14 cellular contexts compared by ENCODE assay signal in genomic region chr4:37008199-37008598, GRCh38.
A peak's percentile ranks its signal among the peaks of the same experiment; 100 is the strongest.
DNase-seq lines count a peak whose midpoint lies in the region; ATAC-seq, FAIRE-seq and TF ChIP-seq lines count a peak whose summit lies in the region.
"Had no signal": no experiment of that assay in that cellular context is flagged by ENCODE, and none has a peak within 500 bp of the region (broad histone marks: within the 10 kb centered on the region; RNA-seq: fewer than 3 reads in every experiment).

No MANE protein-coding gene starts in this region.

- intact Hi-C loops in HepG2 (cut with micrococcal nuclease; ENCODE audit: unreplicated experiment) (no loop called here), dorsolateral prefrontal cortex (cut with DNase I) (no loop called here)

- FAIRE-seq in HepG2 (lab: Jason Lieb, UNC): no peak
- FAIRE-seq: colon, H1 had no signal

- no peaks in the 10 kb centered on the region for H4K20me1 ChIP-seq in HepG2 (ENCODE audit: insufficient read depth, low read length)

- no peak for TF ChIP-seq RAD21 in HepG2 (CRISPR knock-in tag; IDR thresholded peaks at IDR 0.05)

- in situ Hi-C loops in Caki2 (cut with HindIII; ENCODE audit: low pct_unique_long_range_greater_than_20kb, low sequenced_read_pairs): no loop called here
- in situ Hi-C loops in HepG2 (cut with HindIII; ENCODE audit: extremely low pct_ligation_motif_present, low pct_unique_long_range_greater_than_20kb): no loop called here

- H3K4me1 ChIP-seq in SJSA1 (replicated peaks) (no peaks in the 10 kb centered on the region), HepG2 (ENCODE audit: insufficient read depth, low read length) (peaks cover 16% of the 10 kb centered on the region), right atrium auricular region (no peaks in the 10 kb centered on the region)
- H3K4me1 ChIP-seq: BE2C, parathyroid adenoma had no signal

- H3K9me3 ChIP-seq in SJSA1 (replicated peaks) (no peaks in the 10 kb centered on the region), HepG2 (ENCODE audit: low read length) (no peaks in the 10 kb centered on the region), right atrium auricular region (no peaks in the 10 kb centered on the region)
- H3K9me3 ChIP-seq: BE2C had no signal

- TF ChIP-seq EP300 in HepG2 (IDR thresholded peaks at IDR 0.05; ENCODE audit: low read depth in 2 of 2, low read length in 2 of 2) (peak; percentile 67 to 86; a peak in 3 of 4 replicates), HepG2 (CRISPR knock-in tag; IDR thresholded peaks at IDR 0.05; ENCODE audit: borderline replicate concordance) (peak; percentile 90)

- H3K36me3 ChIP-seq in SJSA1: no peaks in the 10 kb centered on the region
- no peaks in the 10 kb centered on the region for H3K36me3 ChIP-seq in HepG2 (replicated peaks in 1 of 2; ENCODE audit: control insufficient read depth in 1 of 2, insufficient read depth in 2 of 2, low read length in 2 of 2)
- H3K36me3 ChIP-seq in right atrium auricular region: no peaks in the 10 kb centered on the region
- H3K36me3 ChIP-seq: BE2C had no signal

- DNase-seq in Caki2 (ENCODE audit: low read depth) (peak; percentile 72), NCI-H2029 (lab: John Stamatoyannopoulos, UW) (peak; percentile 96), SJSA1 (ENCODE audit: low read depth in 1 of 2, low spot score in 2 of 2) (peak; percentile 14 to 32), HepG2 (ENCODE audit: low spot score) (peak; percentile 94), dedifferentiated amniotic fluid mesenchymal stem cell (ENCODE audit: extremely low spot score) (no peak), SKM-1 treated with dmso at 0.1 percent for 144 hours (lab: John Stamatoyannopoulos, UW; ENCODE audit: unreplicated experiment) (no peak), dorsolateral prefrontal cortex (no peak), right atrium auricular region (ENCODE audit: low spot score) (no peak)
- DNase-seq: activated CD4-positive, alpha-beta T cell treated with anti-CD3 and anti-CD28 coated beads for 4 hours; BE2C; NCI-H1694 treated with DMSO at 0.1 percent for 48 hours had no signal

- H2AFZ ChIP-seq in HepG2 (ENCODE audit: low read length): no peak overlapping the region
- H2AFZ ChIP-seq: parathyroid adenoma had no signal

- no TSS peak for BruUV-seq in HepG2 (replicated peaks; lab: Mats Ljungman, UMichigan)

- peak overlapping the region; percentile 37 for H3K4me2 ChIP-seq in HepG2 (ENCODE audit: low read depth, low read length)

- H3K27ac ChIP-seq in SJSA1: no peak overlapping the region
- peak overlapping the region; percentile 74 for H3K27ac ChIP-seq in HepG2 (ENCODE audit: extremely low read length, insufficient read depth, low read length)
- no peak overlapping the region for H3K27ac ChIP-seq in dorsolateral prefrontal cortex
- H3K27ac ChIP-seq in right atrium auricular region: no peak overlapping the region
- H3K27ac ChIP-seq: parathyroid adenoma had no signal

- WGBS in HepG2 (ENCODE audit: low lambda C conversion rate): 0% methylated on average over 2 of the region's 2 CpGs

- CTCF ChIA-PET in HepG2 (lab: Yijun Ruan, JAX; ENCODE audit: low intra/inter-chr PET ratio, low total read pairs): no interaction called here

- no peak for TF ChIP-seq POLR2A in HepG2 (IDR thresholded peaks at IDR 0.05; ENCODE audit: insufficient read depth in 1 of 2, low read depth in 2 of 2, low read length in 2 of 2)

- POLR2A ChIA-PET in HepG2 (lab: Yijun Ruan, JAX): no interaction called here

- TF ChIP-seq CTCF in HepG2 (CRISPR knock-in tag; IDR thresholded peaks at IDR 0.05): no peak
- TF ChIP-seq CTCF in dorsolateral prefrontal cortex (IDR thresholded peaks at IDR 0.05 in 54 of 56, conservative IDR thresholded peaks at IDR 0.05 in 2 of 56; ENCODE audit: low read depth in 1 of 56, partially characterized antibody in 56 of 56): no peak
- TF ChIP-seq CTCF in right atrium auricular region (IDR thresholded peaks at IDR 0.05): no peak

- H3K79me2 ChIP-seq in HepG2 (ENCODE audit: insufficient read depth, low read length): no peaks in the 10 kb centered on the region
- H3K79me2 ChIP-seq: parathyroid adenoma had no signal

- no peak overlapping the region for H3K4me3 ChIP-seq in SJSA1
- H3K4me3 ChIP-seq in HepG2 (replicated peaks in 1 of 3; ENCODE audit: insufficient read depth in 1 of 3, low read depth in 2 of 3, low read length in 3 of 3): no peak overlapping the region
- no peak overlapping the region for H3K4me3 ChIP-seq in dorsolateral prefrontal cortex
- H3K4me3 ChIP-seq in right atrium auricular region: no peak overlapping the region

- H3K27me3 ChIP-seq in SJSA1 (replicated peaks): no peaks in the 10 kb centered on the region
- H3K27me3 ChIP-seq in HepG2 (ENCODE audit: control insufficient read depth in 1 of 2, insufficient read depth in 2 of 2, low read length in 2 of 2): no peaks in the 10 kb centered on the region
- no peaks in the 10 kb centered on the region for H3K27me3 ChIP-seq in dorsolateral prefrontal cortex
- no peaks in the 10 kb centered on the region for H3K27me3 ChIP-seq in right atrium auricular region
- H3K27me3 ChIP-seq: BE2C had no signal

- ATAC-seq in HepG2: peak; percentile 99

- no peak overlapping the region for H3K9ac ChIP-seq in HepG2 (ENCODE audit: insufficient read depth, low read depth, low read length)
- H3K9ac ChIP-seq: parathyroid adenoma had no signal

TF ChIP-seq in HepG2, 621 proteins besides CTCF, POLR2A, EP300 and RAD21 (continues in another document):
- TF ChIP-seq TFE3 (CRISPR knock-in tag; IDR thresholded peaks at IDR 0.05): peak; percentile 81
- TF ChIP-seq NR2F1 (CRISPR knock-in tag; IDR thresholded peaks at IDR 0.05): peak; percentile 35 to 84; a peak in 2 of 4 replicates
- TF ChIP-seq KAT7 (CRISPR knock-in tag; IDR thresholded peaks at IDR 0.05; ENCODE audit: borderline replicate concordance): peak; percentile 37; the same call in 1 of the 2 replicates
- TF ChIP-seq ZNF652 (CRISPR knock-in tag; IDR thresholded peaks at IDR 0.05; ENCODE audit: borderline replicate concordance, low read depth): no peak; the same call in 1 of the 2 replicates
- no peak for TF ChIP-seq PBX3 (CRISPR knock-in tag; IDR thresholded peaks at IDR 0.05; ENCODE audit: borderline replicate concordance)
- no peak for TF ChIP-seq ZNF256 (CRISPR knock-in tag; conservative IDR thresholded peaks at IDR 0.05)
- TF ChIP-seq ZBTB1 (CRISPR knock-in tag; IDR thresholded peaks at IDR 0.05; ENCODE audit: borderline replicate concordance): no peak
- peak; percentile 96 for TF ChIP-seq ZMYM4 (CRISPR knock-in tag; IDR thresholded peaks at IDR 0.05)
- TF ChIP-seq ZBTB10 (CRISPR knock-in tag; IDR thresholded peaks at IDR 0.05; ENCODE audit: borderline replicate concordance): no peak
- 0 out of 2 replicates have a peak, but pooled peaks have one; percentile 51 for TF ChIP-seq HMG20B (CRISPR knock-in tag; conservative IDR thresholded peaks at IDR 0.05)
- no peak for TF ChIP-seq ZNF724P (CRISPR knock-in tag; IDR thresholded peaks at IDR 0.05; ENCODE audit: borderline replicate concordance)
- no peak for TF ChIP-seq ZBTB38 (CRISPR knock-in tag; IDR thresholded peaks at IDR 0.05)
- TF ChIP-seq RBAK (CRISPR knock-in tag; IDR thresholded peaks at IDR 0.05): no peak
- TF ChIP-seq TOPORS (CRISPR knock-in tag; IDR thresholded peaks at IDR 0.05): no peak

Comparison
In these comparisons a context has a peak if more than half of its experiments do, and no peak if none do; other contexts are left out.
1. DNase-seq: peak in Caki2 (single experiment), NCI-H2029 (single experiment), SJSA1 (2 of 2) and HepG2 (single experiment); none in dedifferentiated amniotic fluid mesenchymal stem cell (single experiment), SKM-1 treated with dmso at 0.1 percent for 144 hours (single experiment), dorsolateral prefrontal cortex (0 of 10) and right atrium auricular region (single experiment).